ENCODE assay signal across 8 cellular contexts in the genomic region with DNA sequence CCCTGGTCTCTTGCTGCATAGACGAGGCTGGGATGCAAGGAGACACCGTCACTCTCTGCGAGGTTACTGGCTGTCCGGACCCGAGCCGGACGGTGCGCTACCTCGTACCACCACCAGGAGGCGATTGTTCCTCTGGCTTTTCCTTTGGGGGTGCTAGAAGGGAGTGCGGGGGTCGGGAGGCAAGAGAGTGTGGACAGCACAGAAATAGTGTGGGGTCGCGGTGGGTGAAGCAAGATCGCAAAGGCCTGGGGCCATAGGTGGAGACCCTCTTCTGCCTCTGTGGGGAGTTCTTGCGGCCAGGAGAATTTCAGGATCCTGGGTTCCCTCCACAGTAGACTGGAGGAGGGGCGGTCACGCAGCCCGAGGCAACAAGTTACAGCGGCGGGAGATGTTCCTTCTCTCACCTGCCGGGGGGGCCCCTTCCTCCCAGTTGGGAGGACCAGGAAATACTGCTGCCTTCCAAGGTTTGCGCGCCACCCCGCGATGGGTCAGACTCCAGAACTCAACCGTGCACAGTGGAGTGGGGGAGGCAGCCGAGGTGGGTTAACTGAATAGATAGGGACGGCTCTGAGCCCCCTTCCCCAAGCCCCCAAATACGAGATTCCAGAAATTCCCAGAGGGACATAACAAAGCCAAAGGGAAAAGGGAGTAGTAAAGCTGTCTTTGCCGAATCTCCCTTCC. TPM values are rescaled to one million over a fixed set of nuclear protein-coding genes. Genes with fewer than 3 reads are reported as not detected.
DNase-seq lines count a peak whose midpoint lies in the region; ATAC-seq and TF ChIP-seq lines count a peak whose summit lies in the region.

No MANE protein-coding gene starts in this region.

- no peak for ATAC-seq in GM18868 (IDR thresholded peaks at IDR 0.05; ENCODE audit: unreplicated experiment)

- peaks cover 20% of the 10 kb centered on the region for H3K27me3 Mint-ChIP-seq in activated naive CD8-positive, alpha-beta T cell treated with anti-CD3 and anti-CD28 coated beads for 36 hours

- H3K27ac ChIP-seq in SK-N-MC (peak overlapping the region; percentile 59), right atrium auricular region (no peak overlapping the region)

- H3K4me1 Mint-ChIP-seq in activated naive CD8-positive, alpha-beta T cell treated with anti-CD3 and anti-CD28 coated beads for 36 hours: peaks cover 34% of the 10 kb centered on the region

- DNase-seq in AG08395 (ENCODE audit: low spot score): peak; percentile 67
- DNase-seq in HCEC 1CT: peak; percentile 15
- DNase-seq in SK-N-MC (ENCODE audit: low read depth, low spot score): no peak
- DNase-seq in activated naive CD8-positive, alpha-beta T cell treated with anti-CD3 and anti-CD28 coated beads for 36 hours: peak; percentile 73
- no peak for DNase-seq in right atrium auricular region (ENCODE audit: low spot score)
- DNase-seq in NCI-H2107 treated with DMSO at 0.1 percent for 48 hours (lab: John Stamatoyannopoulos, UW; ENCODE audit: unreplicated experiment): no peak

- peaks cover 40% of the 10 kb centered on the region for H3K36me3 ChIP-seq in SK-N-MC (ENCODE audit: insufficient read depth, low read length)
- no peaks in the 10 kb centered on the region for H3K36me3 ChIP-seq in right atrium auricular region
- H3K36me3 ChIP-seq in skeletal muscle satellite cell (ENCODE audit: insufficient read depth, low read length): no peaks in the 10 kb centered on the region

- peaks cover 26% of the 10 kb centered on the region for H3K36me3 Mint-ChIP-seq in activated naive CD8-positive, alpha-beta T cell treated with anti-CD3 and anti-CD28 coated beads for 36 hours

- H3K4me3 ChIP-seq in SK-N-MC (no peak overlapping the region), right atrium auricular region (peak overlapping the region in 1 of 2 donors; percentile 34), skeletal muscle satellite cell (ENCODE audit: low read length) (no peak overlapping the region)

- H3K9ac ChIP-seq in SK-N-MC (ENCODE audit: insufficient read length): no peak overlapping the region
- H3K9ac ChIP-seq in skeletal muscle satellite cell (ENCODE audit: low read depth, low read length): no peak overlapping the region

- no peaks in the 10 kb centered on the region for H3K9me3 Mint-ChIP-seq in activated naive CD8-positive, alpha-beta T cell treated with anti-CD3 and anti-CD28 coated beads for 36 hours

- H3K27ac Mint-ChIP-seq in activated naive CD8-positive, alpha-beta T cell treated with anti-CD3 and anti-CD28 coated beads for 36 hours: peak overlapping the region; percentile 6

- peak overlapping the region; percentile 44 for H3K4me2 ChIP-seq in skeletal muscle satellite cell (ENCODE audit: low read length)

- H3K27me3 ChIP-seq in right atrium auricular region: peaks cover 0 to 8% of the 10 kb centered on the region in 2 donors
- peaks cover 75% of the 10 kb centered on the region for H3K27me3 ChIP-seq in skeletal muscle satellite cell (ENCODE audit: control insufficient read depth, insufficient read depth, low read length)

- peak; percentile 78 to 82 for TF ChIP-seq CTCF in right atrium auricular region (IDR thresholded peaks at IDR 0.05)

- H3K4me3 Mint-ChIP-seq in activated naive CD8-positive, alpha-beta T cell treated with anti-CD3 and anti-CD28 coated beads for 36 hours: peak overlapping the region; percentile 49

- peaks cover 0 to 30% of the 10 kb centered on the region in 2 donors for H3K4me1 ChIP-seq in right atrium auricular region
- H3K4me1 ChIP-seq in skeletal muscle satellite cell (ENCODE audit: control insufficient read depth, insufficient read depth, low read length): peaks cover 3% of the 10 kb centered on the region

- H3K9me3 ChIP-seq in SK-N-MC (ENCODE audit: low read depth, low read length) (no peaks in the 10 kb centered on the region), right atrium auricular region (no peaks in the 10 kb centered on the region), skeletal muscle satellite cell (replicated peaks; ENCODE audit: low read length) (no peaks in the 10 kb centered on the region)

RNA-seq across cellular contexts. Expression of a gene that starts 6.9 kb away (rescaled TPM):
- not detected for total RNA-seq in activated naive CD8-positive, alpha-beta T cell treated with anti-CD3 and anti-CD28 coated beads for 36 hours
- total RNA-seq in right atrium auricular region: 1 to 10 TPM in 1 of 2 donors, under 1 TPM in 1; 0.56 to 2.2 TPM
- total RNA-seq in skeletal muscle satellite cell (2012; rRNA removed): 0.22 and 0.51 TPM in 2 replicates

RNA-seq across cellular contexts. Expression of a gene that starts 13.2 kb away (rescaled TPM):
- 10 to 100 TPM; 54.9 to 55.5 TPM for total RNA-seq in activated naive CD8-positive, alpha-beta T cell treated with anti-CD3 and anti-CD28 coated beads for 36 hours
- total RNA-seq in right atrium auricular region: 1 to 10 TPM; 6.7 to 8.2 TPM
- total RNA-seq in skeletal muscle satellite cell (2012; rRNA removed): 0.22 and 2.8 TPM in 2 replicates

RNA-seq across cellular contexts. Expression of a gene that starts 13.3 kb away (rescaled TPM):
- total RNA-seq in activated naive CD8-positive, alpha-beta T cell treated with anti-CD3 and anti-CD28 coated beads for 36 hours: 10 to 100 TPM; 25.5 to 28.4 TPM
- total RNA-seq in right atrium auricular region: 1 to 10 TPM in 1 of 2 donors, under 1 TPM in 1; 0.90 to 1.4 TPM
- total RNA-seq in skeletal muscle satellite cell (2012; rRNA removed): not detected in 2 replicates

Comparison
In these comparisons a context has a peak if more than half of its experiments do, and no peak if none do; other contexts are left out.
1. DNase-seq: peak in AG08395 (single experiment), HCEC 1CT (single experiment) and activated naive CD8-positive, alpha-beta T cell treated with anti-CD3 and anti-CD28 coated beads for 36 hours (single experiment); none in SK-N-MC (single experiment), right atrium auricular region (single experiment) and NCI-H2107 treated with DMSO at 0.1 percent for 48 hours (single experiment).
2. RNA of a gene that starts 13.2 kb away (total RNA-seq): 54.9 to 55.5 TPM in activated naive CD8-positive, alpha-beta T cell treated with anti-CD3 and anti-CD28 coated beads for 36 hours; 6.7 to 8.2 TPM in right atrium auricular region; every median in the first group is over 4 times any median in the second.
3. RNA of a gene that starts 13.3 kb away (total RNA-seq): 25.5 to 28.4 TPM in activated naive CD8-positive, alpha-beta T cell treated with anti-CD3 and anti-CD28 coated beads for 36 hours; 0.90 to 1.4 TPM in right atrium auricular region; every median in the first group is over 10 times any median in the second.